In the genomic region with DNA sequence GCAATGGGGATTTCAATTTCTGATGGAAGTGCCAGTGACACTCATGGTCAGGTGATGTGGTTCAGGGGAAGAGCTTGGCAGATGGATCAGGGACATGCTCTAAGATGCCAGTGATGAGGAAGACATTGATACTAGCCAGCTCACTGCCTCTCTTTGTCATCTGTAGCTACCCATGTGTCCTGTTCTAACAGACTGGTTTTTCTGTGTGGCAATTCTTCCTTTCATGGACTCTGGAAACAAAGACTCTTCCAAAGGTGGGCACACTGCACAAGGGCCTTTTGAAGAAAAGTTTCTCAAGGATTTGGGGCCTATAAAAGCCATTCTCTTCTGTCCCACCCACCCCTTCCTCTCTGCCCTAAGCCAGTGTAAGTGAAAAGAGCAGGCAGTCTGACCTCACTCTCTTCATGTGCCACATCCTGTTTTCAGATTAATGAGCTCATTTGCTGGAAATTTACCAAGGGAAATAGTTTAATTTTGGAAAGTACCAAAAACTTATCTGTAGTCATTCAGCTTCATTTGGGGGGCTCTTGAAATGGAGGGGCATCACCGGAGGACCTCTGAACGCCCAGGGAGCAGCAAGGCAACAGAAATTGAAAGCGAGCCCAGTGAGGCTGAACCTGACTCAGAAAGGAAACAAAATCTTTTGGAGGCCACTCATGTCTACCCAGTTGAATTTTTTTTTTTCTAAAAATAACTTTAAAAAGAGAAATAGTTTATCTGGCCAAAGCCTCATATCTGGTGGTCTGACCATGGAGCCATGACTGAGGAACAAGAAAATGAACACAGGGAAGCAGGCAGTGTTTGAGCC, we compare ENCODE assay signal across 8 cellular contexts. TPM values are rescaled to one million over a fixed set of nuclear protein-coding genes. Genes with fewer than 3 reads are reported as not detected.
A peak's percentile ranks its signal among the peaks of the same experiment; 100 is the strongest.
DNase-seq lines count a peak whose midpoint lies in the region; ATAC-seq, FAIRE-seq and TF ChIP-seq lines count a peak whose summit lies in the region.

No MANE protein-coding gene starts in this region.

- peak overlapping the region; percentile 6 for H3K4me3 ChIP-seq in CD8-positive, alpha-beta memory T cell (ENCODE audit: low read length)

- DNase-seq in CD8-positive, alpha-beta memory T cell = peak; percentile 45 to 86 (median 80)
- DNase-seq in GM19239 (ENCODE audit: insufficient read length, low spot score) (peak; percentile 44), T-helper 1 cell (peak in 4 of 5 donors; percentile 41 to 89 (median 54)), putamen (ENCODE audit: low spot score) (no peak), HEK293T (ENCODE audit: extremely low spot score) (no peak)
- peak; percentile 81 for DNase-seq in central memory CD4-positive, alpha-beta T cell

- peak overlapping the region; percentile 59 to 88 (median 84) for H3K4me3 Mint-ChIP-seq in CD8-positive, alpha-beta memory T cell
- H3K4me3 Mint-ChIP-seq in nephron = peak overlapping the region; percentile 49 to 75 (median 64)

- CTCF ChIA-PET in CD8-positive, alpha-beta memory T cell (lab: Charles Lee) = interaction anchor here (0.7 to 20.8 kb wide), 11 partner anchors 8 to 59 kb away, joined by 3 to 363 read pairs (median 4); a partner anchor contains a TSS
- CTCF ChIA-PET in HEK293T (lab: Yijun Ruan, JAX) = interaction anchor here (0.6 kb wide), 1 partner anchor 204 kb away, joined by 3 read pairs; no protein-coding TSS in a partner anchor

- H3K36me3 ChIP-seq in CD8-positive, alpha-beta memory T cell (ENCODE audit: insufficient read depth, low read length) = no peaks in the 10 kb centered on the region

- peaks cover 85 to 91% (median 88%) of the 10 kb centered on the region in 3 donors for H3K4me1 Mint-ChIP-seq in CD8-positive, alpha-beta memory T cell
- H3K4me1 Mint-ChIP-seq in nephron = peaks cover 55% of the 10 kb centered on the region

- peak; percentile 60 for ATAC-seq in HG03354 (IDR thresholded peaks at IDR 0.05; ENCODE audit: poor library complexity, severe bottlenecking, unreplicated experiment)

- H3K9me3 Mint-ChIP-seq in CD8-positive, alpha-beta memory T cell = no peaks in the 10 kb centered on the region
- no peaks in the 10 kb centered on the region for H3K9me3 Mint-ChIP-seq in nephron

- no peaks in the 10 kb centered on the region for H3K27me3 ChIP-seq in CD8-positive, alpha-beta memory T cell (ENCODE audit: insufficient read depth, low read length, poor library complexity, severe bottlenecking)

- H3K4me1 ChIP-seq in CD8-positive, alpha-beta memory T cell (ENCODE audit: insufficient read depth, low read length) = peaks cover 89% of the 10 kb centered on the region

- peak overlapping the region; percentile 95 to 100 (median 99) for H3K27ac Mint-ChIP-seq in CD8-positive, alpha-beta memory T cell
- peak overlapping the region; percentile 66 to 96 (median 94) for H3K27ac Mint-ChIP-seq in nephron

- H3K36me3 Mint-ChIP-seq in CD8-positive, alpha-beta memory T cell = peaks cover 0 to 10% (median 0%) of the 10 kb centered on the region in 3 donors
- H3K36me3 Mint-ChIP-seq in nephron (ENCODE audit: low read depth) = no peaks in the 10 kb centered on the region

- H3K9me3 ChIP-seq in CD8-positive, alpha-beta memory T cell (ENCODE audit: low read length) = no peaks in the 10 kb centered on the region

- peak overlapping the region; percentile 85 for H3K27ac ChIP-seq in CD8-positive, alpha-beta memory T cell (ENCODE audit: low read depth, low read length)

- POLR2A ChIA-PET in CD8-positive, alpha-beta memory T cell (lab: Charles Lee) = interaction anchor here (0.6 to 6.7 kb wide), 18 partner anchors 10 to 339 kb away, joined by 3 to 116 read pairs (median 6); a partner anchor contains a TSS
- POLR2A ChIA-PET in HEK293T (lab: Yijun Ruan, JAX) = no interaction called here

- FAIRE-seq in GM19239 (lab: Jason Lieb, UNC) = peak; percentile 92

- H3K27me3 Mint-ChIP-seq in CD8-positive, alpha-beta memory T cell = no peaks in the 10 kb centered on the region
- H3K27me3 Mint-ChIP-seq in nephron (ENCODE audit: low read depth) = peaks cover 6% of the 10 kb centered on the region

- no peak for TF ChIP-seq CTCF in nephron (IDR thresholded peaks at IDR 0.05; ENCODE audit: unreplicated experiment in 3 of 3)

TF ChIP-seq in HEK293T, 16 proteins besides CTCF, POLR2A, EP300 and RAD21:
- no peak for TF ChIP-seq ZNF384 (IDR thresholded peaks at IDR 0.05)
- TF ChIP-seq CTBP1 (IDR thresholded peaks at IDR 0.05; ENCODE audit: borderline replicate concordance) = no peak
- TF ChIP-seq L3MBTL2 (conservative IDR thresholded peaks at IDR 0.05) = no peak
- TF ChIP-seq HDGF (IDR thresholded peaks at IDR 0.05; ENCODE audit: borderline replicate concordance) = no peak
- TF ChIP-seq LEF1 (IDR thresholded peaks at IDR 0.05; ENCODE audit: borderline replicate concordance) = no peak
- no peak for TF ChIP-seq BHLHE40 (IDR thresholded peaks at IDR 0.05; ENCODE audit: borderline replicate concordance)
- TF ChIP-seq FOXK2 (IDR thresholded peaks at IDR 0.05) = no peak
- TF ChIP-seq ARNT (IDR thresholded peaks at IDR 0.05) = no peak
- TF ChIP-seq SUZ12 (IDR thresholded peaks at IDR 0.05) = no peak
- TF ChIP-seq TARDBP (IDR thresholded peaks at IDR 0.05) = no peak
- TF ChIP-seq ELF4 (IDR thresholded peaks at IDR 0.05) = no peak
- TF ChIP-seq FOXM1 (IDR thresholded peaks at IDR 0.05; ENCODE audit: borderline replicate concordance) = no peak
- no peak for TF ChIP-seq FOXA1 (IDR thresholded peaks at IDR 0.05)
- TF ChIP-seq, protein P1, sequence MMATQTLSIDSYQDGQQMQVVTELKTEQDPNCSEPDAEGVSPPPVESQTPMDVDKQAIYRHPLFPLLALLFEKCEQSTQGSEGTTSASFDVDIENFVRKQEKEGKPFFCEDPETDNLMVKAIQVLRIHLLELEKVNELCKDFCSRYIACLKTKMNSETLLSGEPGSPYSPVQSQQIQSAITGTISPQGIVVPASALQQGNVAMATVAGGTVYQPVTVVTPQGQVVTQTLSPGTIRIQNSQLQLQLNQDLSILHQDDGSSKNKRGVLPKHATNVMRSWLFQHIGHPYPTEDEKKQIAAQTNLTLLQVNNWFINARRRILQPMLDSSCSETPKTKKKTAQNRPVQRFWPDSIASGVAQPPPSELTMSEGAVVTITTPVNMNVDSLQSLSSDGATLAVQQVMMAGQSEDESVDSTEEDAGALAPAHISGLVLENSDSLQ (IDR thresholded peaks at IDR 0.05) = no peak
- no peak for TF ChIP-seq SP1 (IDR thresholded peaks at IDR 0.05)
- TF ChIP-seq NFRKB (IDR thresholded peaks at IDR 0.05) = no peak
TF ChIP-seq in HEK293T: peak in this region for 0.

RNA-seq across cellular contexts. Expression of a gene that starts 4.9 kb away (rescaled TPM):
- total RNA-seq in CD8-positive, alpha-beta memory T cell = 100 to 1,000 TPM; 316 to 322 TPM
- polyA plus RNA-seq in CD8-positive, alpha-beta memory T cell = 12.1 TPM

RNA-seq across cellular contexts. Expression of a gene that starts 54.5 kb away (rescaled TPM):
- total RNA-seq in CD8-positive, alpha-beta memory T cell = 100 to 1,000 TPM; 206 to 214 TPM
- polyA plus RNA-seq in CD8-positive, alpha-beta memory T cell = 8.3 TPM

Comparison
In these comparisons a context has a peak if more than half of its experiments do, and no peak if none do; other contexts are left out.
1. DNase-seq: peak in CD8-positive, alpha-beta memory T cell (5 of 5), GM19239 (single experiment), T-helper 1 cell (4 of 5) and central memory CD4-positive, alpha-beta T cell (single experiment); none in putamen (single experiment) and HEK293T (single experiment).